Comparison of ENCODE assay signal across 9 cellular contexts in the genomic region with DNA sequence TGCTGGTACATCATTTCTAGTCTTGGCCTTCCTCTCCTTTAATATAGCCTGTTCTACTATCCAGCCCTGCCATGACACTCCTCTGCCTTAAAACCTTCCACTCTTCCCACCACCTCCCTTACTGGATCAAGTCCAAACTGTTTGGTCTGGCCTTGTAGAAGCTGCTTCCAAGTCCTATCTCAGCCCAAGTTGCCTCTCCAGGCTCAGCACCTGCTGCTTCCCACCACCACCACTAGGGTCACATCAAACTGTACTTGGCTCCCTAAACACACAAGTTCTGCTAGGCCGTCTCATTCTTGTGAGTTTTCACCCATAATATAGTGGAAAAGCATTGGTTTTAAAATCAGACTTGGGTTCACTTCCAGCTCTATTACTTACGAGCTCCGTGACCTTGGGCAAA. TPM values are rescaled to one million over a fixed set of nuclear protein-coding genes. Genes with fewer than 3 reads are reported as not detected.
A peak's percentile ranks its signal among the peaks of the same experiment; 100 is the strongest.
DNase-seq lines count a peak whose midpoint lies in the region; ATAC-seq and TF ChIP-seq lines count a peak whose summit lies in the region.
"Had no signal": no experiment of that assay in that cellular context is flagged by ENCODE, and none has a peak within 500 bp of the region (broad histone marks: within the 10 kb centered on the region; RNA-seq: fewer than 3 reads in every experiment).

No MANE protein-coding gene starts in this region.

- no peak overlapping the region for H3K27ac ChIP-seq in 22Rv1

- H3K27ac Mint-ChIP-seq in T-helper 2 cell treated with Interferon-gamma antibody and Interleukin-4, amounts not matched to agents 5 μg/mL and 100 μg/mL, for 36 hours: no peak overlapping the region
- peak overlapping the region in 2 of 6 donors; percentile 22 to 63 for H3K27ac Mint-ChIP-seq in naive B cell

- H3K4me3 Mint-ChIP-seq in T-helper 2 cell treated with Interferon-gamma antibody and Interleukin-4, amounts not matched to agents 5 μg/mL and 100 μg/mL, for 36 hours: peak overlapping the region; percentile 13
- H3K4me3 Mint-ChIP-seq in naive B cell: peak overlapping the region in 5 of 8 donors; percentile 1 to 96 (median 44)

- peaks cover 12% of the 10 kb centered on the region for H3K27me3 Mint-ChIP-seq in T-helper 2 cell treated with Interferon-gamma antibody and Interleukin-4, amounts not matched to agents 5 μg/mL and 100 μg/mL, for 36 hours (ENCODE audit: low read depth)
- H3K27me3 Mint-ChIP-seq in naive B cell: peaks cover 5 to 22% (median 19%) of the 10 kb centered on the region in 3 donors

- H3K9me3 Mint-ChIP-seq in T-helper 2 cell treated with Interferon-gamma antibody and Interleukin-4, amounts not matched to agents 5 μg/mL and 100 μg/mL, for 36 hours: peaks cover 6% of the 10 kb centered on the region
- peaks cover 4 to 11% (median 8%) of the 10 kb centered on the region in 7 donors for H3K9me3 Mint-ChIP-seq in naive B cell

- TF ChIP-seq CTCF in 22Rv1 (IDR thresholded peaks at IDR 0.05) (peak; percentile 54), GM12872 (IDR thresholded peaks at IDR 0.05; ENCODE audit: insufficient read depth, low read depth, low read length) (peak; percentile 83), choroid plexus epithelial cell (conservative IDR thresholded peaks at IDR 0.05; ENCODE audit: low read depth, low read length) (peak; percentile 76)

- peaks cover 21% of the 10 kb centered on the region for H3K4me1 Mint-ChIP-seq in T-helper 2 cell treated with Interferon-gamma antibody and Interleukin-4, amounts not matched to agents 5 μg/mL and 100 μg/mL, for 36 hours (ENCODE audit: low read depth)
- H3K4me1 Mint-ChIP-seq in naive B cell: peaks cover 34 to 48% (median 47%) of the 10 kb centered on the region in 3 donors

- peaks cover 6% of the 10 kb centered on the region for H3K36me3 Mint-ChIP-seq in T-helper 2 cell treated with Interferon-gamma antibody and Interleukin-4, amounts not matched to agents 5 μg/mL and 100 μg/mL, for 36 hours (ENCODE audit: low read depth)
- no peaks in the 10 kb centered on the region for H3K36me3 Mint-ChIP-seq in naive B cell

- ATAC-seq in naive B cell (ENCODE audit: low read depth in 2 of 2) (peak in 1 of 2 donors; percentile 17), HG02571 (IDR thresholded peaks at IDR 0.05; ENCODE audit: unreplicated experiment) (no peak), GM21576 (IDR thresholded peaks at IDR 0.05; ENCODE audit: unreplicated experiment) (no peak)

- H3K4me3 ChIP-seq in choroid plexus epithelial cell (ENCODE audit: low read depth, low read length): peak overlapping the region; percentile 12

- in situ Hi-C loops in KBM-7 (cut with MboI; ENCODE audit: low pct_unique_long_range_greater_than_20kb, low sequenced_read_pairs): no loop called here

- peak; percentile 84 for DNase-seq in KBM-7
- DNase-seq in T-helper 2 cell treated with Interferon-gamma antibody and Interleukin-4, amounts not matched to agents 5 μg/mL and 100 μg/mL, for 36 hours (ENCODE audit: low spot score): peak; percentile 10
- peak; percentile 73 for DNase-seq in choroid plexus epithelial cell (ENCODE audit: low read depth)
- peak; percentile 20 for DNase-seq in naive B cell
- DNase-seq: left cardiac atrium had no signal

RNA-seq across cellular contexts. Expression of a gene that starts 1.4 kb away (rescaled TPM):
- 10 to 100 TPM; 40.4 to 80.5 (median 68.1) TPM for polyA plus RNA-seq in naive B cell (ENCODE audit: low read depth in 6 of 6)

RNA-seq across cellular contexts. Expression of a gene that starts 1.5 kb away (rescaled TPM):
- polyA plus RNA-seq in naive B cell (ENCODE audit: low read depth in 6 of 6): not detected

Comparison
In these comparisons a context has a peak if more than half of its experiments do, and no peak if none do; other contexts are left out.
1. DNase-seq: peak in every context shown above with its lines; median percentile 84 in KBM-7; 73 in choroid plexus epithelial cell; 20 in naive B cell; 10 in T-helper 2 cell treated with Interferon-gamma antibody and Interleukin-4, amounts not matched to agents 5 μg/mL and 100 μg/mL, for 36 hours.